Comparison of ENCODE assay signal across 26 cellular contexts in the genomic region with DNA sequence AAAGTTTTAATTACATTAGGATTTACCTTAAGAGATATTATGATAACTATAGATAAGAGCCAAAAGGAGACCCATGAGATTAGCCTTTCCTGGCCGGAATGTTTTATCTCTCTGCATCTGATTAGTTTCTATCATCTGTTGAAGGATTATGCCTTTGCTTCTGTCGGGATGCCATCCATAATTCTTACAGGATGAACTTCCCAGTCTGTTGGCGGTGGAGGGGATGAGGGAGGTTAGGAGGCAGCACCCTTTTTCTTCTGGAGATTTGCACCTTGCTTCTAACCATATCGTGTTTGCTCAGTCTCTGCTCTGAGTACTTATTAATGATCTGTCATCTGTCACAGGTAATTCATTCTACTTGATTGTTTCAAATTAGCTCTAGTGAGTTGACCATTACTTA.
"Had no signal": no experiment of that assay in that cellular context is flagged by ENCODE, and none has a peak within 500 bp of the region (broad histone marks: within the 10 kb centered on the region; RNA-seq: fewer than 3 reads in every experiment).

No MANE protein-coding gene starts in this region.

- DNase-seq: activated CD4-positive, alpha-beta memory T cell treated with anti-CD3 and anti-CD28 coated beads, Interleukin-2, amount 10 ng/mL, durations not matched to agents 7 days and 5 days; activated CD4-positive, alpha-beta T cell treated with anti-CD3 and anti-CD28 coated beads for 1 hour; activated CD4-positive, alpha-beta T cell treated with anti-CD3 and anti-CD28 coated beads for 4 hours; activated CD4-positive, alpha-beta T cell treated with anti-CD3 and anti-CD28 coated beads, Interleukin-2, amount 10 ng/mL, durations not matched to agents 7 days and 5 days; activated CD4-positive, alpha-beta T cell treated with anti-CD3 and anti-CD28 coated beads, Interleukin-2, amount 50 U/mL, for 4 hours; activated effector memory CD4-positive, alpha-beta T cell treated with Interleukin-2 at 50 U/mL for 16 hours; activated gamma-delta T cell treated with Interleukin-2 at 50 U/mL for 16 hours; activated naive CD4-positive, alpha-beta T cell treated with anti-CD3 and anti-CD28 coated beads, Interleukin-2, amount 50 U/mL, for 16 hours; activated naive CD4-positive, alpha-beta T cell treated with Interleukin-2 at 50 U/mL for 16 hours; activated T-cell treated with anti-CD3 and anti-CD28 coated beads, Interleukin-2, amount 50 U/mL, for 4 hours; amniotic stem cell; anterior cingulate cortex; brain microvascular endothelial cell; dermis blood vessel endothelial cell; effector CD4-positive, alpha-beta T cell; effector memory CD8-positive, alpha-beta T cell; erythroblast; foreskin keratinocyte; heart right ventricle; T-helper 2 cell had no signal

- H3K4me3 ChIP-seq: coronary artery, esophagus muscularis mucosa, gastroesophageal sphincter, heart right ventricle, hepatocyte had no signal

- H3K36me3 ChIP-seq: brain microvascular endothelial cell, esophagus muscularis mucosa, gastroesophageal sphincter, heart right ventricle had no signal

- ATAC-seq: activated T-cell treated with anti-CD3 and anti-CD28 coated beads, Interleukin-2, amount 50 U/mL, for 4 hours; activated T-helper 17 cell treated with anti-CD3 and anti-CD28 coated beads, Interleukin-2, amount 50 U/mL, for 72 hours; effector memory CD8-positive, alpha-beta T cell; foreskin keratinocyte; gastroesophageal sphincter; heart right ventricle; WTC11 had no signal

- H3K4me1 ChIP-seq: foreskin keratinocyte, gastroesophageal sphincter, heart right ventricle had no signal

- H3K27ac ChIP-seq: brain microvascular endothelial cell, coronary artery, esophagus muscularis mucosa, foreskin keratinocyte, gastroesophageal sphincter, heart right ventricle, hepatocyte had no signal

- H3K79me2 ChIP-seq: hepatocyte had no signal

- H3K27me3 ChIP-seq: brain microvascular endothelial cell, esophagus muscularis mucosa, foreskin keratinocyte, gastroesophageal sphincter, hepatocyte had no signal

- H3K4me2 ChIP-seq: hepatocyte had no signal
